ENCODE assay signal across 21 cellular contexts in the genomic region with DNA sequence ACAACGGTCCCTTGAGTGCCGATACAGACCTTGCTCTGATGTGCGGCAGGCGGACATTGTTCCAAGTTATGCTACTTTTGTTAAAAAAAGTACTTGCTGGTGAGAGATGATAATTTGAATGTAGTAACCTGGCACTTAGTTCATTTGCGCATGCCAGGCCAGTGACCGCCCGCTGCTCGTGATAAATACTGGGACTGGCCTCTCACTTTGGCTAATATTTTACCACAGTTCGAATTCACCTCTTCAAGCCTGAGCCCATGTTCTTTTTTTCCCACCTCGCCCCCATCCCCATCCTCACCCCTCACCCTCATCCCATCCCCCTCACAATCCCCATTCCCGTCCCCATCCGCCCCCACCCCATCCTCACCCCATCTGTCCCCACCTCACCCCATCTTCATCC.
"Had no signal": no experiment of that assay in that cellular context is flagged by ENCODE, and none has a peak within 500 bp of the region (broad histone marks: within the 10 kb centered on the region; RNA-seq: fewer than 3 reads in every experiment).

No MANE protein-coding gene starts in this region.

- ATAC-seq: gastrocnemius medialis, left lobe of liver, natural killer cell, right cardiac atrium had no signal

- H3K27me3 ChIP-seq: ovary, thyroid gland, vagina had no signal

- H3K4me3 ChIP-seq: gastrocnemius medialis, lung, ovary, psoas muscle, thyroid gland, vagina had no signal

- H3K27ac ChIP-seq: dorsolateral prefrontal cortex, gastrocnemius medialis, ovary, psoas muscle, thyroid gland, vagina had no signal

- DNase-seq: effector CD4-positive, alpha-beta T cell; kidney; natural killer cell; ovary; psoas muscle; right cardiac atrium; small intestine; stimulated activated CD4-positive, alpha-beta T cell treated with anti-CD3 and anti-CD28 coated beads, Interleukin-12 subunit alpha, Interleukin-12 subunit beta, amount 100 ng/mL, for 4 hours; stimulated activated CD4-positive, alpha-beta T cell treated with anti-CD3 and anti-CD28 coated beads, Interleukin-1b, Interleukin-23, amount 100 ng/mL, for 48 hours; stimulated activated CD4-positive, alpha-beta T cell treated with anti-CD3 and anti-CD28 coated beads, Interleukin-4, amount 100 ng/mL, for 1 hour; stimulated activated CD8-positive, alpha-beta memory T cell treated with anti-CD3 and anti-CD28 coated beads, Interleukin-4, amount 100 ng/mL, for 48 hours; stimulated activated naive CD4-positive, alpha-beta T cell; stimulated activated naive CD8-positive, alpha-beta T cell treated with anti-CD3 and anti-CD28 coated beads, Interleukin-15, amount 100 ng/mL, for 72 hours; thyroid gland; trophoblast cell had no signal

- H3K36me3 ChIP-seq: gastrocnemius medialis, ovary, thyroid gland, vagina had no signal

- H3K9me3 ChIP-seq: gastrocnemius medialis, ovary, psoas muscle, thyroid gland, vagina had no signal

- FAIRE-seq: colon, kidney, small intestine had no signal

- H3K4me1 ChIP-seq: gastrocnemius medialis, psoas muscle, thyroid gland, vagina had no signal
